Comparison of ENCODE assay signal across 24 cellular contexts in the genomic region with DNA sequence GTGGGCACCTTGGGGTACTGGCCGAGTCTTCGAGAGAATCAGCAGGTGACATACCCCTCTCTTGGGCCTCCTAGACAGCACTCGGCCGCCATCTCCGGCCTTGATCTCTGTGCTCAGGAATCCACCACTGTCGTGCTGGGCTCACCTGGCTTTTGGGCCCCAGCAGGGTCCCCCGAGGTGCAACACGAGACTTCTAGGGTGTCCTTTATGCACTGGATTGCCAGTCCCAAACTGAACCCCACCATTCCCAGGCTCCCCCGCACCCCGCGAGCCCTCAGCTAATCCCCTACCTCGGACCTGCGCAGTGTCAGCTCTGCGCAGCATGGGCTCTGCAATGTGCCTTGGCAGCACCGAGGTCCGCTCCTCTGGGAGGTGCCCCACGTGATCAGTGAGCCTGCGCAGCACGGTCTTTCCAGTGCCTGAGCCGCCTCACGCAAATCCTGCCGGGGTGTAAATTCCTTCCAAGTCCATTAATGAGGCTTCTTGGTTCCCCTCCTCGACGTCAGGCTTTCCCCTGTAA.
DNase-seq lines count a peak whose midpoint lies in the region; ATAC-seq, FAIRE-seq and TF ChIP-seq lines count a peak whose summit lies in the region.
"Had no signal": no experiment of that assay in that cellular context is flagged by ENCODE, and none has a peak within 500 bp of the region (broad histone marks: within the 10 kb centered on the region; RNA-seq: fewer than 3 reads in every experiment).

No MANE protein-coding gene starts in this region.

- FAIRE-seq in HepG2 (lab: Jason Lieb, UNC), result no peak
- FAIRE-seq in K562 (lab: Jason Lieb, UNC), result no peak
- FAIRE-seq: A204.1, G401.6, GM12891 had no signal

- ATAC-seq in right lobe of liver (no peak), HepG2 (no peak), K562 (peak; percentile 60)
- ATAC-seq: HCT116 had no signal

- DNase-seq in right lobe of liver (peak in 2 of 3 donors; percentile 41 to 45), HepG2 (ENCODE audit: low spot score) (no peak), K562 (ENCODE audit: extremely low read depth in 1 of 4, low spot score in 3 of 4) (no peak), osteoblast (ENCODE audit: insufficient read length, low spot score, missing footprints) (peak; percentile 27), NCI-H345 treated with DMSO at 0.1 percent for 48 hours (lab: John Stamatoyannopoulos, UW; ENCODE audit: unreplicated experiment) (no peak), NCI-H1694 treated with DMSO at 0.1 percent for 48 hours (lab: John Stamatoyannopoulos, UW) (no peak), AML-193 (lab: John Stamatoyannopoulos, UW) (no peak)
- DNase-seq in activated CD4-positive, CD25-positive, alpha-beta regulatory T cell treated with anti-CD3 and anti-CD28 coated beads, Interleukin-2, amount 50 U/mL, for 72 hours, result no peak
- DNase-seq: C1 segment of cervical spinal cord, COR-L47, NCI-H1105, NCI-H1436 treated with DMSO at 0.1 percent for 48 hours, NCI-H1930, NCI-H2107, NCI-H446 treated with DMSO at 0.1 percent for 48 hours, NCI-H526, NCI-H82, PC-9, SHP77 treated with DMSO at 0.1 percent for 48 hours had no signal

- H3K27me3 ChIP-seq in right lobe of liver (no peaks in the 10 kb centered on the region), HepG2 (ENCODE audit: control insufficient read depth in 1 of 2, insufficient read depth in 2 of 2, low read length in 2 of 2) (no peaks in the 10 kb centered on the region), K562 (ENCODE audit: control insufficient read depth in 2 of 2, insufficient read depth in 2 of 2, low read length in 2 of 2) (peaks cover 3 to 7% of the 10 kb centered on the region in 2 experiments; a peak in 4 of 5 replicates), osteoblast (ENCODE audit: insufficient read depth, low read length) (no peaks in the 10 kb centered on the region)

- no peak overlapping the region for H3K9ac ChIP-seq in HepG2 (ENCODE audit: insufficient read depth, low read depth, low read length)
- no peak overlapping the region for H3K9ac ChIP-seq in K562 (ENCODE audit: insufficient read depth in 1 of 2, low read depth in 2 of 2, low read length in 2 of 2)

- intact Hi-C loops in right lobe of liver (cut with DNase I), result no loop called here
- intact Hi-C loops in HepG2 (cut with micrococcal nuclease; ENCODE audit: unreplicated experiment), result no loop called here
- intact Hi-C loops in K562 (cut with micrococcal nuclease), result no loop called here

- in situ Hi-C loops in HepG2 (cut with HindIII; ENCODE audit: extremely low pct_ligation_motif_present, low pct_unique_long_range_greater_than_20kb), result no loop called here
- in situ Hi-C loops in K562 (cut with MboI), result no loop called here

- TF ChIP-seq RAD21 in HepG2 (CRISPR knock-in tag; IDR thresholded peaks at IDR 0.05), result no peak
- no peak for TF ChIP-seq RAD21 in K562 (CRISPR knock-in tag; conservative IDR thresholded peaks at IDR 0.05 in 1 of 2, IDR thresholded peaks at IDR 0.05 in 1 of 2)

- no TSS peak for BruUV-seq in HepG2 (replicated peaks; lab: Mats Ljungman, UMichigan)
- BruUV-seq in K562 (replicated peaks; lab: Mats Ljungman, UMichigan), result no TSS peak

- H4K20me1 ChIP-seq in HepG2 (ENCODE audit: insufficient read depth, low read length) (no peaks in the 10 kb centered on the region), K562 (replicated peaks; ENCODE audit: control insufficient read depth, insufficient read depth, low read length) (no peaks in the 10 kb centered on the region), osteoblast (ENCODE audit: insufficient read depth, low read length) (no peaks in the 10 kb centered on the region)

- TF ChIP-seq CTCF in right lobe of liver (IDR thresholded peaks at IDR 0.05), result no peak
- no peak for TF ChIP-seq CTCF in HepG2 (CRISPR knock-in tag; IDR thresholded peaks at IDR 0.05)
- TF ChIP-seq CTCF in K562 (IDR thresholded peaks at IDR 0.05 in 2 of 3, conservative IDR thresholded peaks at IDR 0.05 in 1 of 3; ENCODE audit: insufficient read depth in 2 of 3, low read depth in 1 of 3, low read length in 3 of 3), result no peak
- no peak for TF ChIP-seq CTCF in osteoblast (IDR thresholded peaks at IDR 0.05; ENCODE audit: extremely low read depth, low read depth, low read length)

- H3K9me1 ChIP-seq in K562 (ENCODE audit: control insufficient read depth, insufficient read depth, low read length), result no peaks in the 10 kb centered on the region

- POLR2A ChIA-PET in HepG2 (lab: Yijun Ruan, JAX), result no interaction called here
- POLR2A ChIA-PET in K562 (lab: Yijun Ruan, JAX), result no interaction called here

- H3K9me3 ChIP-seq in right lobe of liver, result no peaks in the 10 kb centered on the region
- H3K9me3 ChIP-seq in HepG2 (ENCODE audit: low read length), result no peaks in the 10 kb centered on the region
- no peaks in the 10 kb centered on the region for H3K9me3 ChIP-seq in K562 (replicated peaks; ENCODE audit: control insufficient read depth, insufficient read depth, low read depth, low read length)
- no peaks in the 10 kb centered on the region for H3K9me3 ChIP-seq in osteoblast (ENCODE audit: low read depth, low read length)

- CTCF ChIA-PET in HepG2 (lab: Yijun Ruan, JAX; ENCODE audit: low intra/inter-chr PET ratio, low total read pairs) (no interaction called here), K562 (lab: Yijun Ruan, JAX; ENCODE audit: low intra/inter-chr PET ratio) (no interaction called here)

- TF ChIP-seq POLR2A in right lobe of liver (IDR thresholded peaks at IDR 0.05) (no peak), HepG2 (IDR thresholded peaks at IDR 0.05; ENCODE audit: insufficient read depth in 1 of 2, low read depth in 2 of 2, low read length in 2 of 2) (no peak), K562 (conservative IDR thresholded peaks at IDR 0.05) (no peak)

- 63% methylated on average over 3 of the region's 24 CpGs for WGBS in right lobe of liver (ENCODE audit: insufficient coverage, low coverage, low lambda C conversion rate, missing lambda C conversion rate)
- WGBS in HepG2 (ENCODE audit: low lambda C conversion rate), result 48% methylated on average over 17 of the region's 24 CpGs
- WGBS in K562 (ENCODE audit: insufficient coverage, low coverage, missing lambda C conversion rate), result 10% methylated on average over 24 of the region's 24 CpGs

- H3K4me1 ChIP-seq in right lobe of liver, result no peaks in the 10 kb centered on the region
- H3K4me1 ChIP-seq in HepG2 (ENCODE audit: insufficient read depth, low read length), result no peaks in the 10 kb centered on the region
- H3K4me1 ChIP-seq in K562 (replicated peaks in 1 of 2; ENCODE audit: control insufficient read depth in 2 of 2, insufficient read depth in 2 of 2, low read length in 2 of 2), result peaks cover 0 to 5% of the 10 kb centered on the region in 2 experiments; a peak in 2 of 5 replicates
- no peaks in the 10 kb centered on the region for H3K4me1 ChIP-seq in osteoblast (ENCODE audit: insufficient read depth, low read length)

- H3K36me3 ChIP-seq in right lobe of liver (no peaks in the 10 kb centered on the region), HepG2 (replicated peaks in 1 of 2; ENCODE audit: control insufficient read depth in 1 of 2, insufficient read depth in 2 of 2, low read length in 2 of 2) (no peaks in the 10 kb centered on the region), K562 (ENCODE audit: control insufficient read depth, insufficient read depth, low read length) (no peaks in the 10 kb centered on the region), osteoblast (ENCODE audit: insufficient read depth, low read length) (no peaks in the 10 kb centered on the region)

- H3K4me3 ChIP-seq in right lobe of liver (no peak overlapping the region), HepG2 (replicated peaks in 1 of 3; ENCODE audit: insufficient read depth in 1 of 3, low read depth in 2 of 3, low read length in 3 of 3) (no peak overlapping the region), K562 (no peak overlapping the region), osteoblast (ENCODE audit: insufficient read depth, low read length) (no peak overlapping the region)
- H3K4me3 ChIP-seq: PC-9 had no signal

- TF ChIP-seq EP300 in HepG2 (IDR thresholded peaks at IDR 0.05; ENCODE audit: low read depth in 2 of 2, low read length in 2 of 2) (no peak), HepG2 (CRISPR knock-in tag; IDR thresholded peaks at IDR 0.05; ENCODE audit: borderline replicate concordance) (no peak), K562 (IDR thresholded peaks at IDR 0.05; ENCODE audit: low read length) (no peak)

- H2AFZ ChIP-seq in HepG2 (ENCODE audit: low read length) (no peak overlapping the region), K562 (ENCODE audit: low read depth, low read length) (peak overlapping the region; percentile 63), osteoblast (ENCODE audit: low read length) (no peak overlapping the region)
- H2AFZ ChIP-seq: PC-9 had no signal

- H3K27ac ChIP-seq in right lobe of liver (no peak overlapping the region), HepG2 (ENCODE audit: extremely low read length, insufficient read depth, low read length) (no peak overlapping the region), K562 (ENCODE audit: extremely low read depth, low read depth, low read length) (no peak overlapping the region), osteoblast (ENCODE audit: low read depth, low read length) (no peak overlapping the region)
- H3K27ac ChIP-seq: HL-60, PC-9 had no signal

- H3K79me2 ChIP-seq in HepG2 (ENCODE audit: insufficient read depth, low read length), result no peaks in the 10 kb centered on the region
- H3K79me2 ChIP-seq in K562 (ENCODE audit: control insufficient read depth, insufficient read depth, low read length), result no peaks in the 10 kb centered on the region
- H3K79me2 ChIP-seq in osteoblast (ENCODE audit: insufficient read depth, low read length), result no peaks in the 10 kb centered on the region

- H3K4me2 ChIP-seq in HepG2 (ENCODE audit: low read depth, low read length) (no peak overlapping the region), K562 (ENCODE audit: insufficient read depth, low read length) (no peak overlapping the region; the same call in 1 of the 2 replicates), osteoblast (ENCODE audit: insufficient read depth, low read length) (no peak overlapping the region)
- H3K4me2 ChIP-seq: PC-9 had no signal

TF ChIP-seq in HepG2, 621 proteins besides CTCF, POLR2A, EP300 and RAD21 (continues in another document):
- TF ChIP-seq PCBP2 (optimal IDR thresholded peaks at IDR 0.05; ENCODE audit: low read depth, low read length, poor library complexity, severe bottlenecking) (no peak), ZFP36L2 (CRISPR knock-in tag; IDR thresholded peaks at IDR 0.05) (no peak)

Comparison
In these comparisons a context has a peak if more than half of its experiments do, and no peak if none do; other contexts are left out.
1. DNase-seq: peak in right lobe of liver (2 of 3) and osteoblast (single experiment); none in HepG2 (single experiment), K562 (0 of 4), NCI-H345 treated with DMSO at 0.1 percent for 48 hours (single experiment), NCI-H1694 treated with DMSO at 0.1 percent for 48 hours (single experiment), AML-193 (0 of 2) and activated CD4-positive, CD25-positive, alpha-beta regulatory T cell treated with anti-CD3 and anti-CD28 coated beads, Interleukin-2, amount 50 U/mL, for 72 hours (single experiment).